23 cellular contexts compared by ENCODE assay signal in the genomic region with DNA sequence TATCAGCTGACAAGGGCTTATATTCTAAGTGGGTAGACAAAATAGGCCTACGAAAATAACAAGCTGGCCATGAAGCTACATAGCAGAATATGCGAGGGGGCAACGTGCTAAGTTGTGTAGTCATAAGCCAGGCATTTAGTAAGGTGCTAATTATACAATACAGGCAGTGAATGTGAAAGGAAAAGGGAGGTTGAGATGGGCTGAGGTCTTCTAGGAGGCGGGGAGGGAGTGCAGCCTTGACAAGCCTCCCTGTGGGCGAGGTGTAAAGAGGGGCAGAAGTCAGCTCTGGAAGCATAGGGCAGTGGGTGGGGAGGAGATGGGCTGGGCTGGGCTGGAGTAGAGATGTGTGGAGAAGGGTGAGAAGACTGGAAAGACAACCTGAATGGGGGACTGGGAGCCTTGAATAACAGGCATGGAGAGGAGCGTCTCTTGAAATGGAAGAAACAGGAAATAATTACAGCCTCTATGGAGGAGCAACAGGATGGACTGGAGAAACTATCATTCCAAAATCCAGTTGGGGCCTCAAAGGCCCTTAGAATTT. TPM values are rescaled to one million over a fixed set of nuclear protein-coding genes. Genes with fewer than 3 reads are reported as not detected.
A peak's percentile ranks its signal among the peaks of the same experiment; 100 is the strongest.
DNase-seq lines count a peak whose midpoint lies in the region; ATAC-seq lines count a peak whose summit lies in the region.
"Had no signal": no experiment of that assay in that cellular context is flagged by ENCODE, and none has a peak within 500 bp of the region (broad histone marks: within the 10 kb centered on the region; RNA-seq: fewer than 3 reads in every experiment).

No MANE protein-coding gene starts in this region.

- H3K27ac Mint-ChIP-seq in activated naive CD4-positive, alpha-beta T cell treated with anti-CD3 and anti-CD28 coated beads, Interleukin-2, amount 10 ng/mL, durations not matched to agents 7 days and 5 days = no peak overlapping the region
- peak overlapping the region; percentile 94 for H3K27ac Mint-ChIP-seq in T-helper 17 cell
- H3K27ac Mint-ChIP-seq in activated naive CD8-positive, alpha-beta T cell treated with anti-CD3 and anti-CD28 coated beads, Interleukin-2, amount 50 U/mL, for 24 hours = peak overlapping the region; percentile 84
- H3K27ac Mint-ChIP-seq in stimulated activated effector memory CD8-positive, alpha-beta T cell treated with anti-CD3 and anti-CD28 coated beads, Interleukin-12 subunit alpha, Interleukin-12 subunit beta, amount 100 ng/mL, for 72 hours = peak overlapping the region; percentile 88

- CTCF ChIA-PET in activated naive CD4-positive, alpha-beta T cell treated with anti-CD3 and anti-CD28 coated beads, Interleukin-2, amount 10 ng/mL, durations not matched to agents 7 days and 5 days (lab: Charles Lee) = interaction anchor here (1.0 kb wide), 1 partner anchor 12 kb away, joined by 3 read pairs; no protein-coding TSS in a partner anchor

- no peaks in the 10 kb centered on the region for H3K36me3 Mint-ChIP-seq in activated naive CD4-positive, alpha-beta T cell treated with anti-CD3 and anti-CD28 coated beads, Interleukin-2, amount 10 ng/mL, durations not matched to agents 7 days and 5 days
- H3K36me3 Mint-ChIP-seq in T-helper 17 cell (ENCODE audit: low read depth) = peaks cover 3% of the 10 kb centered on the region
- H3K36me3 Mint-ChIP-seq in activated naive CD8-positive, alpha-beta T cell treated with anti-CD3 and anti-CD28 coated beads, Interleukin-2, amount 50 U/mL, for 24 hours (ENCODE audit: low read depth) = peaks cover 16% of the 10 kb centered on the region
- peaks cover 74% of the 10 kb centered on the region for H3K36me3 Mint-ChIP-seq in stimulated activated effector memory CD8-positive, alpha-beta T cell treated with anti-CD3 and anti-CD28 coated beads, Interleukin-12 subunit alpha, Interleukin-12 subunit beta, amount 100 ng/mL, for 72 hours

- DNase-seq in activated naive CD4-positive, alpha-beta T cell treated with anti-CD3 and anti-CD28 coated beads, Interleukin-2, amount 10 ng/mL, durations not matched to agents 7 days and 5 days = no peak
- no peak for DNase-seq in activated naive CD4-positive, alpha-beta T cell (lab: John Stamatoyannopoulos, UW)
- DNase-seq in T-helper 17 cell (no peak), globus pallidus (ENCODE audit: low spot score) (no peak)
- DNase-seq in activated naive CD8-positive, alpha-beta T cell treated with anti-CD3 and anti-CD28 coated beads, Interleukin-2, amount 50 U/mL, for 24 hours = no peak
- DNase-seq in stimulated activated effector memory CD8-positive, alpha-beta T cell treated with anti-CD3 and anti-CD28 coated beads, Interleukin-12 subunit alpha, Interleukin-12 subunit beta, amount 100 ng/mL, for 72 hours (ENCODE audit: low spot score in 2 of 2) = no peak
- DNase-seq: amniotic stem cell, COR-L47, IMR-90, kidney glomerular epithelial cell, NCI-H187, NCI-H446, RPMI8226 had no signal

- no peaks in the 10 kb centered on the region for H3K9me3 Mint-ChIP-seq in activated naive CD4-positive, alpha-beta T cell treated with anti-CD3 and anti-CD28 coated beads, Interleukin-2, amount 10 ng/mL, durations not matched to agents 7 days and 5 days
- H3K9me3 Mint-ChIP-seq in activated naive CD8-positive, alpha-beta T cell treated with anti-CD3 and anti-CD28 coated beads, Interleukin-2, amount 50 U/mL, for 24 hours = no peaks in the 10 kb centered on the region
- no peaks in the 10 kb centered on the region for H3K9me3 Mint-ChIP-seq in stimulated activated effector memory CD8-positive, alpha-beta T cell treated with anti-CD3 and anti-CD28 coated beads, Interleukin-12 subunit alpha, Interleukin-12 subunit beta, amount 100 ng/mL, for 72 hours

- H3K4me1 Mint-ChIP-seq in activated naive CD4-positive, alpha-beta T cell treated with anti-CD3 and anti-CD28 coated beads, Interleukin-2, amount 10 ng/mL, durations not matched to agents 7 days and 5 days = peaks cover 4% of the 10 kb centered on the region
- H3K4me1 Mint-ChIP-seq in T-helper 17 cell = peaks cover 36% of the 10 kb centered on the region
- peaks cover 70% of the 10 kb centered on the region for H3K4me1 Mint-ChIP-seq in activated naive CD8-positive, alpha-beta T cell treated with anti-CD3 and anti-CD28 coated beads, Interleukin-2, amount 50 U/mL, for 24 hours
- peaks cover 79% of the 10 kb centered on the region for H3K4me1 Mint-ChIP-seq in stimulated activated effector memory CD8-positive, alpha-beta T cell treated with anti-CD3 and anti-CD28 coated beads, Interleukin-12 subunit alpha, Interleukin-12 subunit beta, amount 100 ng/mL, for 72 hours

- ATAC-seq in T-helper 17 cell = no peak
- ATAC-seq in activated naive CD8-positive, alpha-beta T cell treated with anti-CD3 and anti-CD28 coated beads, Interleukin-2, amount 50 U/mL, for 24 hours = peak; percentile 17
- ATAC-seq in stimulated activated effector memory CD8-positive, alpha-beta T cell treated with anti-CD3 and anti-CD28 coated beads, Interleukin-12 subunit alpha, Interleukin-12 subunit beta, amount 100 ng/mL, for 72 hours = peak; percentile 3
- ATAC-seq in GM21825 (IDR thresholded peaks at IDR 0.05; ENCODE audit: unreplicated experiment) = no peak
- ATAC-seq in GM19324 (IDR thresholded peaks at IDR 0.05; ENCODE audit: low FRiP score, unreplicated experiment) = no peak

- no peaks in the 10 kb centered on the region for H3K9me3 ChIP-seq in T-helper 17 cell (ENCODE audit: control insufficient read depth, low read length, poor library complexity, severe bottlenecking)

- H3K4me3 Mint-ChIP-seq in activated naive CD4-positive, alpha-beta T cell treated with anti-CD3 and anti-CD28 coated beads, Interleukin-2, amount 10 ng/mL, durations not matched to agents 7 days and 5 days = peak overlapping the region; percentile 4
- H3K4me3 Mint-ChIP-seq in T-helper 17 cell = peak overlapping the region; percentile 77
- H3K4me3 Mint-ChIP-seq in activated naive CD8-positive, alpha-beta T cell treated with anti-CD3 and anti-CD28 coated beads, Interleukin-2, amount 50 U/mL, for 24 hours = peak overlapping the region; percentile 74
- peak overlapping the region; percentile 70 for H3K4me3 Mint-ChIP-seq in stimulated activated effector memory CD8-positive, alpha-beta T cell treated with anti-CD3 and anti-CD28 coated beads, Interleukin-12 subunit alpha, Interleukin-12 subunit beta, amount 100 ng/mL, for 72 hours

- H3K27me3 Mint-ChIP-seq in activated naive CD4-positive, alpha-beta T cell treated with anti-CD3 and anti-CD28 coated beads, Interleukin-2, amount 10 ng/mL, durations not matched to agents 7 days and 5 days = peaks cover under 1% of the 10 kb centered on the region
- no peaks in the 10 kb centered on the region for H3K27me3 Mint-ChIP-seq in T-helper 17 cell
- H3K27me3 Mint-ChIP-seq in activated naive CD8-positive, alpha-beta T cell treated with anti-CD3 and anti-CD28 coated beads, Interleukin-2, amount 50 U/mL, for 24 hours = no peaks in the 10 kb centered on the region

RNA-seq across cellular contexts. Expression of a gene that starts 1.2 kb away (rescaled TPM):
- total RNA-seq in T-helper 17 cell = 10 to 100 TPM; 11.6 to 13.3 TPM
- total RNA-seq: cardiac muscle cell, Daoy, dermis microvascular lymphatic vessel endothelial cell, epithelial cell of proximal tubule, frontal cortex, H1, IMR-90, MCF 10A had no signal

RNA-seq across cellular contexts. Expression of a gene that starts 57.6 kb away (rescaled TPM):
- total RNA-seq in T-helper 17 cell = under 1 TPM; 0.65 to 0.97 TPM
- total RNA-seq: cardiac muscle cell, Daoy, dermis microvascular lymphatic vessel endothelial cell, epithelial cell of proximal tubule, frontal cortex, H1, IMR-90, MCF 10A, mesenteric fat pad had no signal

Comparison
In these comparisons a context has a peak if more than half of its experiments do, and no peak if none do; other contexts are left out.
1. H3K4me3 Mint-ChIP-seq: peak in every context shown above with its lines; median percentile 77 in T-helper 17 cell; 74 in activated naive CD8-positive, alpha-beta T cell treated with anti-CD3 and anti-CD28 coated beads, Interleukin-2, amount 50 U/mL, for 24 hours; 70 in stimulated activated effector memory CD8-positive, alpha-beta T cell treated with anti-CD3 and anti-CD28 coated beads, Interleukin-12 subunit alpha, Interleukin-12 subunit beta, amount 100 ng/mL, for 72 hours; 4 in activated naive CD4-positive, alpha-beta T cell treated with anti-CD3 and anti-CD28 coated beads, Interleukin-2, amount 10 ng/mL, durations not matched to agents 7 days and 5 days.
2. ATAC-seq: peak in activated naive CD8-positive, alpha-beta T cell treated with anti-CD3 and anti-CD28 coated beads, Interleukin-2, amount 50 U/mL, for 24 hours (single experiment) and stimulated activated effector memory CD8-positive, alpha-beta T cell treated with anti-CD3 and anti-CD28 coated beads, Interleukin-12 subunit alpha, Interleukin-12 subunit beta, amount 100 ng/mL, for 72 hours (single experiment); none in T-helper 17 cell (single experiment), GM21825 (single experiment) and GM19324 (single experiment).